1 cellular context compared by ENCODE assay signal in genomic region chr2:226800941-226801784, GRCh38.
TF ChIP-seq lines count a peak whose summit lies in the region.

No MANE protein-coding gene starts in this region.

TF ChIP-seq in H1, 55 proteins besides CTCF, POLR2A, EP300 and RAD21:
- TF ChIP-seq CHD7 (IDR thresholded peaks at IDR 0.05; ENCODE audit: insufficient replicate concordance, low read length) = no peak
- TF ChIP-seq EGR1 (IDR thresholded peaks at IDR 0.05; ENCODE audit: borderline replicate concordance, low read depth, low read length) = no peak
- TF ChIP-seq KDM1A (IDR thresholded peaks at IDR 0.05; ENCODE audit: borderline replicate concordance, low read length) = no peak
- TF ChIP-seq RNF2 (IDR thresholded peaks at IDR 0.05; ENCODE audit: borderline replicate concordance, low read depth, low read length, missing control alignments, poor library complexity, severe bottlenecking) = no peak
- TF ChIP-seq USF2 (IDR thresholded peaks at IDR 0.05; ENCODE audit: low read length) = no peak
- peak; percentile 85 for TF ChIP-seq SP1 (IDR thresholded peaks at IDR 0.05; ENCODE audit: low read depth, low read length)
- peak; percentile 53 for TF ChIP-seq SP2 (IDR thresholded peaks at IDR 0.05; ENCODE audit: low read length)
- TF ChIP-seq NRF1 (IDR thresholded peaks at IDR 0.05; ENCODE audit: low read depth, low read length) = peak; percentile 52
- 0 out of 2 replicates have a peak, but pooled peaks have one; percentile 12 for TF ChIP-seq TBP (IDR thresholded peaks at IDR 0.05; ENCODE audit: low read depth, low read length)
- TF ChIP-seq MAX (IDR thresholded peaks at IDR 0.05) = peak; percentile 81
- peak; percentile 76 for TF ChIP-seq CHD2 (IDR thresholded peaks at IDR 0.05; ENCODE audit: low read length)
- peak; percentile 24; the same call in 1 of the 2 replicates for TF ChIP-seq PHF8 (conservative IDR thresholded peaks at IDR 0.05; ENCODE audit: low read depth, low read length)
- TF ChIP-seq HDAC6 (IDR thresholded peaks at IDR 0.05; ENCODE audit: low read depth, low read length) = no peak
- TF ChIP-seq SAP30 (IDR thresholded peaks at IDR 0.05; ENCODE audit: insufficient read depth, insufficient replicate concordance, low read length) = no peak
- TF ChIP-seq POLR2AphosphoS5 (IDR thresholded peaks at IDR 0.05; ENCODE audit: low read depth, low read length) = no peak
- TF ChIP-seq RFX5 (IDR thresholded peaks at IDR 0.05; ENCODE audit: borderline replicate concordance, low read depth, low read length) = no peak
- no peak for TF ChIP-seq CREB1 (IDR thresholded peaks at IDR 0.05)
- peak; percentile 19 for TF ChIP-seq ASH2L (IDR thresholded peaks at IDR 0.05; ENCODE audit: low read length)
- no peak for TF ChIP-seq CEBPB (IDR thresholded peaks at IDR 0.05; ENCODE audit: low read depth, low read length)
- TF ChIP-seq ATF2 (IDR thresholded peaks at IDR 0.05; ENCODE audit: low read length) = no peak
- no peak for TF ChIP-seq JUND (IDR thresholded peaks at IDR 0.05; ENCODE audit: low read length)
- TF ChIP-seq RBBP5 (IDR thresholded peaks at IDR 0.05; ENCODE audit: borderline replicate concordance, low read depth, low read length) = no peak
- TF ChIP-seq TCF12 (IDR thresholded peaks at IDR 0.05; ENCODE audit: low read depth, low read length) = no peak
- no peak for TF ChIP-seq SUZ12 (IDR thresholded peaks at IDR 0.05; ENCODE audit: low read length)
- TF ChIP-seq TAF1 (IDR thresholded peaks at IDR 0.05; ENCODE audit: low read depth, low read length) = 0 out of 2 replicates have a peak, but pooled peaks have one; percentile 42
- TF ChIP-seq E2F6 (IDR thresholded peaks at IDR 0.05) = peak; percentile 65
- no peak for TF ChIP-seq GTF2F1 (IDR thresholded peaks at IDR 0.05; ENCODE audit: borderline replicate concordance, low read depth, low read length)
- no peak for TF ChIP-seq ZNF274 (IDR thresholded peaks at IDR 0.05; ENCODE audit: borderline replicate concordance, extremely low read depth, low read length)
- peak in 1 of 2 experiments; percentile 42; a peak in 1 of 4 replicates for TF ChIP-seq SIN3A (conservative IDR thresholded peaks at IDR 0.05 in 1 of 2, IDR thresholded peaks at IDR 0.05 in 1 of 2; ENCODE audit: low read depth in 1 of 2, low read length in 2 of 2)
